In genomic region chr1:176987016-176987415, GRCh38 we compare ENCODE assay signal across 17 cellular contexts.
"Had no signal": no experiment of that assay in that cellular context is flagged by ENCODE, and none has a peak within 500 bp of the region (broad histone marks: within the 10 kb centered on the region; RNA-seq: fewer than 3 reads in every experiment).

No MANE protein-coding gene starts in this region.

- DNase-seq: activated CD4-positive, alpha-beta T cell treated with anti-CD3 and anti-CD28 coated beads for 1 hour; activated CD4-positive, alpha-beta T cell treated with anti-CD3 and anti-CD28 coated beads, Interleukin-2, amount 50 U/mL, for 48 hours; activated naive CD4-positive, alpha-beta T cell treated with anti-CD3 and anti-CD28 coated beads for 36 hours; activated naive CD8-positive, alpha-beta T cell treated with anti-CD3 and anti-CD28 coated beads, Interleukin-2, amount 50 U/mL, for 24 hours; heart right ventricle; kidney glomerular epithelial cell; mesendoderm; nucleus accumbens; stimulated activated CD4-positive, alpha-beta T cell treated with anti-CD3 and anti-CD28 coated beads, Interleukin-2, amount 100 ng/mL, for 48 hours; tibial artery had no signal

- H3K4me3 ChIP-seq: ascending aorta, gastroesophageal sphincter, heart right ventricle, tibial artery had no signal

- ATAC-seq: activated naive CD8-positive, alpha-beta T cell treated with anti-CD3 and anti-CD28 coated beads, Interleukin-2, amount 50 U/mL, for 24 hours; esophagus mucosa; gastroesophageal sphincter; heart right ventricle; stimulated activated memory B cell treated with anti-CD40 and anti-IgM and Interleukin-4, amounts not matched to agents 10 μg/mL and 1 μg/mL and 100 μg/mL, for 72 hours had no signal

- FAIRE-seq: colon, urothelium cell line had no signal

- H3K27ac ChIP-seq: ascending aorta, gastroesophageal sphincter, heart right ventricle, tibial artery, VCaP had no signal

- H3K27me3 ChIP-seq: ascending aorta, gastroesophageal sphincter, heart right ventricle, tibial artery had no signal

- H3K36me3 ChIP-seq: ascending aorta, gastroesophageal sphincter, heart right ventricle, tibial artery had no signal

- H3K9me3 ChIP-seq: ascending aorta, gastroesophageal sphincter, heart right ventricle, tibial artery had no signal

- H3K4me1 ChIP-seq: ascending aorta, gastroesophageal sphincter, tibial artery had no signal
